Comparison of ENCODE assay signal across 25 cellular contexts in the genomic region with DNA sequence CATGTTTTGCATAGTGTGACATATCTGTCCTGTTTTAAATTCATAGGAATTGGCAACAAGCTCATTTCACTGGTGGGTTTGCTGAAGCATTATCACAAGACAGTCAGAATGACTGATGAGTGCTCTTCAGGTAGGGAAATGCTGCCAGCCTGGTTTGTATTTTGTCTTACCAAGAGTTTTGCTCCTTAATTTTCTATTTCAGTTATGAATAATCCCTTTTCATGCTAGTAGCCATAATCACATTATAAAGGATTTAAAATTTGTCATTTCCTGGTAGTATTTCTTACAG.
"Had no signal": no experiment of that assay in that cellular context is flagged by ENCODE, and none has a peak within 500 bp of the region (broad histone marks: within the 10 kb centered on the region; RNA-seq: fewer than 3 reads in every experiment).

No MANE protein-coding gene starts in this region.

- H3K27me3 ChIP-seq: colonic mucosa, foreskin keratinocyte, hepatocyte, pancreas, tibial artery, upper lobe of left lung, uterus had no signal

- DNase-seq: colonic mucosa; dermis blood vessel endothelial cell; erythroblast; foreskin keratinocyte; head of caudate nucleus; kidney; left cardiac atrium; left ventricle myocardium superior; mesenchymal stem cell; naive thymus-derived CD8-positive, alpha-beta T cell; occipital lobe; pancreas; right cardiac atrium; small intestine; stimulated activated CD4-positive, alpha-beta T cell treated with anti-CD3 and anti-CD28 coated beads, Interleukin-12 subunit alpha, Interleukin-12 subunit beta, amount 100 ng/mL, for 4 hours; stimulated activated CD4-positive, alpha-beta T cell treated with anti-CD3 and anti-CD28 coated beads, Interleukin-2, amount 100 ng/mL, for 48 hours; stimulated activated CD8-positive, alpha-beta memory T cell treated with anti-CD3 and anti-CD28 coated beads, Interleukin-4, amount 100 ng/mL, for 48 hours; stimulated activated naive CD8-positive, alpha-beta T cell treated with anti-CD3 and anti-CD28 coated beads, Interleukin-15, Interleukin-2, amounts not matched to agents 100 U/mL and 50 U/mL, for 24 hours; tibial artery; upper lobe of left lung; uterus had no signal

- H2AFZ ChIP-seq: hepatocyte had no signal

- H3K36me3 Mint-ChIP-seq: stimulated activated effector memory CD8-positive, alpha-beta T cell treated with anti-CD3 and anti-CD28 coated beads, Interleukin-12 subunit alpha, Interleukin-12 subunit beta, amount 100 ng/mL, for 72 hours had no signal

- H3K27ac ChIP-seq: colonic mucosa, foreskin keratinocyte, hepatocyte, pancreas, tibial artery, upper lobe of left lung had no signal

- H3K79me2 ChIP-seq: hepatocyte had no signal

- H3K4me3 ChIP-seq: colonic mucosa, hepatocyte, lung, pancreas, tibial artery, upper lobe of left lung, uterus had no signal

- H3K9me3 Mint-ChIP-seq: stimulated activated effector memory CD8-positive, alpha-beta T cell treated with anti-CD3 and anti-CD28 coated beads, Interleukin-12 subunit alpha, Interleukin-12 subunit beta, amount 100 ng/mL, for 72 hours had no signal

- H3K27ac Mint-ChIP-seq: naive thymus-derived CD8-positive, alpha-beta T cell; progenitor cell of endocrine pancreas; stimulated activated effector memory CD8-positive, alpha-beta T cell treated with anti-CD3 and anti-CD28 coated beads, Interleukin-12 subunit alpha, Interleukin-12 subunit beta, amount 100 ng/mL, for 72 hours had no signal

- H3K4me3 Mint-ChIP-seq: naive thymus-derived CD8-positive, alpha-beta T cell; stimulated activated effector memory CD8-positive, alpha-beta T cell treated with anti-CD3 and anti-CD28 coated beads, Interleukin-12 subunit alpha, Interleukin-12 subunit beta, amount 100 ng/mL, for 72 hours had no signal

- H3K36me3 ChIP-seq: colonic mucosa, pancreas, tibial artery, upper lobe of left lung, uterus had no signal

- H3K27me3 Mint-ChIP-seq: naive thymus-derived CD8-positive, alpha-beta T cell; progenitor cell of endocrine pancreas had no signal

- H3K4me1 ChIP-seq: colonic mucosa, foreskin keratinocyte, pancreas, uterus had no signal

- H3K4me1 Mint-ChIP-seq: naive thymus-derived CD8-positive, alpha-beta T cell; stimulated activated effector memory CD8-positive, alpha-beta T cell treated with anti-CD3 and anti-CD28 coated beads, Interleukin-12 subunit alpha, Interleukin-12 subunit beta, amount 100 ng/mL, for 72 hours had no signal

- H3K9me3 ChIP-seq: colonic mucosa, pancreas, tibial artery, upper lobe of left lung, uterus had no signal

- H3K4me2 ChIP-seq: hepatocyte had no signal
